Comparison of ENCODE assay signal across 8 cellular contexts in genomic region chr12:6943719-6944380, GRCh38. TPM values are rescaled to one million over a fixed set of nuclear protein-coding genes. Genes with fewer than 3 reads are reported as not detected.
DNase-seq lines count a peak whose midpoint lies in the region; ATAC-seq and TF ChIP-seq lines count a peak whose summit lies in the region.

A gene with protein sequence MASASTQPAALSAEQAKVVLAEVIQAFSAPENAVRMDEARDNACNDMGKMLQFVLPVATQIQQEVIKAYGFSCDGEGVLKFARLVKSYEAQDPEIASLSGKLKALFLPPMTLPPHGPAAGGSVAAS (plus strand): TSS chr12:6944022. CDS start chr12:6944122, 100 bp downstream.
TSS of gene RNU7-1 (plus strand) at chr12:6943816.

- TF ChIP-seq POLR2A in GM15510 (IDR thresholded peaks at IDR 0.05; ENCODE audit: borderline replicate concordance, extremely low read depth, insufficient read length) = peak; percentile 99

- H3K36me3 ChIP-seq in left ventricle myocardium inferior = peaks cover 44% of the 10 kb centered on the region

- H3K4me1 ChIP-seq in left ventricle myocardium inferior = peaks cover 75% of the 10 kb centered on the region

- H3K4me3 ChIP-seq in left ventricle myocardium inferior = peak within 1 kb of the TSS; percentile 90

- ATAC-seq in HG02840 (IDR thresholded peaks at IDR 0.05; ENCODE audit: low FRiP score, unreplicated experiment) = peak; percentile 38

- H3K27ac ChIP-seq in angular gyrus (ENCODE audit: low read depth, low read length) (peak within 1 kb of the TSS; percentile 99), left ventricle myocardium inferior (replicated peaks) (peak within 1 kb of the TSS; percentile 99)

- intact Hi-C loops in left ventricle myocardium inferior (cut with micrococcal nuclease) = no loop called here

- no peaks in the 10 kb centered on the region for H3K27me3 ChIP-seq in left ventricle myocardium inferior (ENCODE audit: low read depth)

- TF ChIP-seq CTCF in left ventricle myocardium inferior (IDR thresholded peaks at IDR 0.05; ENCODE audit: borderline replicate concordance) = no peak

- DNase-seq in NCI-H1436 (lab: John Stamatoyannopoulos, UW) = peak; percentile 84
- DNase-seq in SW 1271 (lab: John Stamatoyannopoulos, UW) = peak; percentile 82 to 92
- DNase-seq in left ventricle myocardium inferior = peak; percentile 77
- DNase-seq in pulmonary artery endothelial cell (ENCODE audit: low read depth, low spot score) = peak; percentile 49
- DNase-seq in middle frontal gyrus (ENCODE audit: extremely low spot score, low spot score) = no peak

- H3K9me3 ChIP-seq in left ventricle myocardium inferior (replicated peaks) = no peaks in the 10 kb centered on the region

RNA-seq across cellular contexts. Expression of the first gene that starts in this region (rescaled TPM):
- 227 TPM for total RNA-seq in left ventricle myocardium inferior
- total RNA-seq in pulmonary artery endothelial cell = 68.2 and 84.6 TPM in 2 replicates

RNA-seq across cellular contexts. Expression of gene RNU7-1, which starts in this region (rescaled TPM):
- total RNA-seq in left ventricle myocardium inferior (not detected), pulmonary artery endothelial cell (not detected in 2 replicates)
